10 cellular contexts compared by ENCODE assay signal in genomic region chr12:108831309-108831991, GRCh38. TPM values are rescaled to one million over a fixed set of nuclear protein-coding genes. Genes with fewer than 3 reads are reported as not detected.
DNase-seq lines count a peak whose midpoint lies in the region; ATAC-seq, FAIRE-seq and TF ChIP-seq lines count a peak whose summit lies in the region.
"Had no signal": no experiment of that assay in that cellular context is flagged by ENCODE, and none has a peak within 500 bp of the region (broad histone marks: within the 10 kb centered on the region; RNA-seq: fewer than 3 reads in every experiment).

No MANE protein-coding gene starts in this region.

- H3K4me3 ChIP-seq in PC-9 = no peak overlapping the region
- no peak overlapping the region for H3K4me3 ChIP-seq in neutrophil (ENCODE audit: low read depth in 1 of 2, low read length in 1 of 2)
- no peak overlapping the region for H3K4me3 ChIP-seq in pancreas
- no peak overlapping the region for H3K4me3 ChIP-seq in HepG2 (replicated peaks in 1 of 3; ENCODE audit: insufficient read depth in 1 of 3, low read depth in 2 of 3, low read length in 3 of 3)

- H3K9me2 ChIP-seq in PC-9 (ENCODE audit: insufficient read depth) = no peaks in the 10 kb centered on the region

- CTCF ChIA-PET in PC-9 (lab: Charles Lee) = no interaction called here
- CTCF ChIA-PET in HEK293T (lab: Yijun Ruan, JAX) = no interaction called here
- CTCF ChIA-PET in HepG2 (lab: Yijun Ruan, JAX; ENCODE audit: low intra/inter-chr PET ratio, low total read pairs) = no interaction called here

- H2AFZ ChIP-seq in PC-9 (no peak overlapping the region), HepG2 (ENCODE audit: low read length) (no peak overlapping the region)

- peaks cover 32% of the 10 kb centered on the region for H3K36me3 ChIP-seq in PC-9 (ENCODE audit: low read depth)
- H3K36me3 ChIP-seq in neutrophil = peaks cover 67% of the 10 kb centered on the region
- peaks cover 0 to 5% (median 0%) of the 10 kb centered on the region in 3 donors for H3K36me3 ChIP-seq in pancreas
- peaks cover 7 to 31% of the 10 kb centered on the region in 2 experiments; a peak in 4 of 5 replicates for H3K36me3 ChIP-seq in HepG2 (replicated peaks in 1 of 2; ENCODE audit: control insufficient read depth in 1 of 2, insufficient read depth in 2 of 2, low read length in 2 of 2)

- H3K9ac ChIP-seq in HepG2 (ENCODE audit: insufficient read depth, low read depth, low read length) = no peak overlapping the region
- H3K9ac ChIP-seq: KMS-11 had no signal

- POLR2A ChIA-PET in PC-9 (lab: Charles Lee; ENCODE audit: unreplicated experiment) (no interaction called here), HEK293T (lab: Yijun Ruan, JAX) (no interaction called here), HepG2 (lab: Yijun Ruan, JAX) (no interaction called here)

- in situ Hi-C loops in HepG2 (cut with HindIII; ENCODE audit: extremely low pct_ligation_motif_present, low pct_unique_long_range_greater_than_20kb) = no loop called here

- intact Hi-C loops in PC-9 (cut with micrococcal nuclease; ENCODE audit: unreplicated experiment) = loop anchor here (5.0 kb wide), 1 partner anchor 99 kb away; the partner anchor contains the start of gene CORO1C
- intact Hi-C loops in pancreas (cut with DNase I) = no loop called here
- intact Hi-C loops in HepG2 (cut with micrococcal nuclease; ENCODE audit: unreplicated experiment) = no loop called here

- H4K20me1 ChIP-seq in PC-9 (ENCODE audit: insufficient read depth) = no peaks in the 10 kb centered on the region
- no peaks in the 10 kb centered on the region for H4K20me1 ChIP-seq in HepG2 (ENCODE audit: insufficient read depth, low read length)

- BruUV-seq in PC-9 (replicated peaks; lab: Mats Ljungman, UMichigan) (no TSS peak), HepG2 (replicated peaks; lab: Mats Ljungman, UMichigan) (no TSS peak)

- 88 to 96% methylated on average over 11 of the region's 11 CpGs for WGBS in pancreas, 2 donors
- WGBS in HepG2 (ENCODE audit: low lambda C conversion rate) = 96% methylated on average over 11 of the region's 11 CpGs

- no peak for TF ChIP-seq CTCF in PC-9 (conservative IDR thresholded peaks at IDR 0.05)
- TF ChIP-seq CTCF in neutrophil (IDR thresholded peaks at IDR 0.05) = no peak
- no peak for TF ChIP-seq CTCF in pancreas (IDR thresholded peaks at IDR 0.05)
- no peak for TF ChIP-seq CTCF in HepG2 (CRISPR knock-in tag; IDR thresholded peaks at IDR 0.05)

- H3F3A ChIP-seq in PC-9 (ENCODE audit: insufficient read depth, low read depth) = peaks cover 30% of the 10 kb centered on the region

- no peak for DNase-seq in PC-9
- no peak for DNase-seq in germinal center (ENCODE audit: low spot score)
- no peak for DNase-seq in HEK293T (ENCODE audit: extremely low spot score)
- DNase-seq in pancreas = no peak
- DNase-seq in HepG2 (ENCODE audit: low spot score) = no peak
- DNase-seq: cerebellar nuclear complex had no signal

- peaks cover 28% of the 10 kb centered on the region for H3K4me1 ChIP-seq in PC-9 (replicated peaks; ENCODE audit: insufficient read depth)
- peaks cover 12 to 14% of the 10 kb centered on the region in 2 experiments for H3K4me1 ChIP-seq in neutrophil (ENCODE audit: control insufficient read depth in 1 of 2, insufficient read depth in 1 of 2, low read depth in 1 of 2, low read length in 1 of 2)
- H3K4me1 ChIP-seq in pancreas = peaks cover 0 to 5% (median 0%) of the 10 kb centered on the region in 3 donors
- 0 out of 2 replicates have a peak, but pooled peaks cover 4% of the 10 kb centered on the region for H3K4me1 ChIP-seq in HepG2 (ENCODE audit: insufficient read depth, low read length)

- H3K27ac ChIP-seq in PC-9 = 0 out of 2 replicates have a peak overlapping the region, but pooled peaks have one; percentile 93
- H3K27ac ChIP-seq in neutrophil = peak overlapping the region; percentile 5
- H3K27ac ChIP-seq in pancreas = no peak overlapping the region
- no peak overlapping the region for H3K27ac ChIP-seq in HepG2 (ENCODE audit: extremely low read length, insufficient read depth, low read length)
- H3K27ac ChIP-seq: KMS-11 had no signal

- no peaks in the 10 kb centered on the region for H3K27me3 ChIP-seq in PC-9 (ENCODE audit: insufficient read depth, low read depth)
- H3K27me3 ChIP-seq in neutrophil = no peaks in the 10 kb centered on the region
- H3K27me3 ChIP-seq in pancreas = no peaks in the 10 kb centered on the region
- no peaks in the 10 kb centered on the region for H3K27me3 ChIP-seq in HepG2 (ENCODE audit: control insufficient read depth in 1 of 2, insufficient read depth in 2 of 2, low read length in 2 of 2)

- TF ChIP-seq EP300 in HepG2 (IDR thresholded peaks at IDR 0.05; ENCODE audit: low read depth in 2 of 2, low read length in 2 of 2) (no peak), HepG2 (CRISPR knock-in tag; IDR thresholded peaks at IDR 0.05; ENCODE audit: borderline replicate concordance) (no peak)

- peak; percentile 51 for ATAC-seq in GM18520 (IDR thresholded peaks at IDR 0.05; ENCODE audit: unreplicated experiment)
- peak; percentile 79 for ATAC-seq in GM21723 (IDR thresholded peaks at IDR 0.05; ENCODE audit: unreplicated experiment)
- ATAC-seq in pancreas = no peak
- no peak for ATAC-seq in HepG2

- H3K9me3 ChIP-seq in PC-9 (ENCODE audit: insufficient read depth, low read depth) (no peaks in the 10 kb centered on the region), neutrophil (no peaks in the 10 kb centered on the region), pancreas (no peaks in the 10 kb centered on the region), HepG2 (ENCODE audit: low read length) (no peaks in the 10 kb centered on the region)

- TF ChIP-seq POLR2A in HepG2 (IDR thresholded peaks at IDR 0.05; ENCODE audit: insufficient read depth in 1 of 2, low read depth in 2 of 2, low read length in 2 of 2) = no peak

- no peak for TF ChIP-seq RAD21 in HepG2 (CRISPR knock-in tag; IDR thresholded peaks at IDR 0.05)

- FAIRE-seq in pancreas (lab: Jason Lieb, UNC) (no peak), HepG2 (lab: Jason Lieb, UNC) (no peak)

- H3K4me2 ChIP-seq in PC-9 (no peak overlapping the region), HepG2 (ENCODE audit: low read depth, low read length) (no peak overlapping the region)
- H3K4me2 ChIP-seq: KMS-11 had no signal

- H3K79me2 ChIP-seq in PC-9 (ENCODE audit: low read depth) = peaks cover 54% of the 10 kb centered on the region
- H3K79me2 ChIP-seq in HepG2 (ENCODE audit: insufficient read depth, low read length) = no peaks in the 10 kb centered on the region

TF ChIP-seq in HEK293T, 16 proteins besides CTCF, POLR2A, EP300 and RAD21 (continues in another document):
- no peak for TF ChIP-seq ARNT (IDR thresholded peaks at IDR 0.05)

RNA-seq across cellular contexts. Expression of gene SSH1, which starts 25.9 kb away (rescaled TPM):
- total RNA-seq in PC-9 (2021) (54.5 and 62.1 TPM in 2 replicates), pancreas (10 to 100 TPM in 2 of 6 donors, 1 to 10 TPM in 4; 8.2 to 22.1 (median 9.7) TPM), HepG2 (2016; rRNA removed; fragmentation: Illumina TruSeq; extraction: Trizol) (4.5 and 4.8 TPM in 2 replicates)
- polyA plus RNA-seq in pancreas (1 to 10 TPM; 3.7 to 4.6 TPM), HepG2 (2011; rRNA removed) (4.3 and 4.9 TPM in 2 replicates)
- total RNA-seq in HepG2 (2016; cell fraction: cytosol; rRNA removed; fragmentation: Illumina TruSeq; extraction: Trizol; ENCODE audit: low read depth) = 3.0 and 3.8 TPM in 2 replicates
- 4.2 and 4.4 TPM in 2 replicates for total RNA-seq in HepG2 (2016; cell fraction: insoluble cytoplasmic fraction; rRNA removed; fragmentation: Illumina TruSeq; extraction: Trizol)
- total RNA-seq in HepG2 (2016; cell fraction: membrane; rRNA removed; fragmentation: Illumina TruSeq; extraction: Trizol) = 7.9 and 8.2 TPM in 2 replicates
- 7.0 and 7.7 TPM in 2 replicates for total RNA-seq in HepG2 (2016; cell fraction: nucleus; rRNA removed; fragmentation: Illumina TruSeq; extraction: Trizol)
- polyA plus RNA-seq in HepG2 (2011; cell fraction: cytosol; rRNA removed) = 3.1 TPM in 2 replicates
- polyA plus RNA-seq in HepG2 (2011; cell fraction: nucleus; rRNA removed) = 5.7 and 6.9 TPM in 2 replicates
- 3.6 and 4.3 TPM in 2 replicates for polyA plus RNA-seq in HepG2 (2012)
- 3.1 and 3.9 TPM in 2 replicates for polyA plus RNA-seq in HepG2 (2016; cell fraction: cytosol; fragmentation: Illumina TruSeq; extraction: Trizol; ENCODE audit: low read depth)
- 4.8 and 5.2 TPM in 2 replicates for polyA plus RNA-seq in HepG2 (2016; cell fraction: insoluble cytoplasmic fraction; fragmentation: Illumina TruSeq; extraction: Trizol; ENCODE audit: low read depth)
- polyA plus RNA-seq in HepG2 (2016; cell fraction: membrane; fragmentation: Illumina TruSeq; extraction: Trizol; ENCODE audit: low read depth) = 5.0 and 6.1 TPM in 2 replicates
- polyA plus RNA-seq in HepG2 (2016; cell fraction: nucleus; fragmentation: Illumina TruSeq; extraction: Trizol; ENCODE audit: insufficient read depth, low read depth) = 5.5 and 5.7 TPM in 2 replicates
- polyA minus RNA-seq in HepG2 (2011; rRNA and poly(A)+ RNA removed; ENCODE audit: low replicate concordance) = 14.1 and 22.8 TPM in 2 replicates
- 4.2 and 5.0 TPM in 2 replicates for polyA minus RNA-seq in HepG2 (2011; cell fraction: cytosol; rRNA and poly(A)+ RNA removed)
- polyA minus RNA-seq in HepG2 (2011; cell fraction: nucleus; rRNA and poly(A)+ RNA removed) = 8.1 and 8.6 TPM in 2 replicates

RNA-seq across cellular contexts. Expression of gene DAO, which starts 48.4 kb away (rescaled TPM):
- total RNA-seq in PC-9 (2021) = not detected in 2 replicates
- not detected for total RNA-seq in pancreas
- polyA plus RNA-seq in pancreas = not detected
- total RNA-seq in HepG2 (2016; rRNA removed; fragmentation: Illumina TruSeq; extraction: Trizol) = 0.82 and 1.1 TPM in 2 replicates
- total RNA-seq in HepG2 (2016; cell fraction: cytosol; rRNA removed; fragmentation: Illumina TruSeq; extraction: Trizol; ENCODE audit: low read depth) = 0.44 and 0.51 TPM in 2 replicates
- 0.97 and 2.2 TPM in 2 replicates for total RNA-seq in HepG2 (2016; cell fraction: insoluble cytoplasmic fraction; rRNA removed; fragmentation: Illumina TruSeq; extraction: Trizol)
- 0.79 and 1.1 TPM in 2 replicates for total RNA-seq in HepG2 (2016; cell fraction: membrane; rRNA removed; fragmentation: Illumina TruSeq; extraction: Trizol)
- total RNA-seq in HepG2 (2016; cell fraction: nucleus; rRNA removed; fragmentation: Illumina TruSeq; extraction: Trizol) = 1.0 and 1.2 TPM in 2 replicates
- 0.34 and 0.48 TPM in 2 replicates for polyA plus RNA-seq in HepG2 (2011; rRNA removed)
- polyA plus RNA-seq in HepG2 (2011; cell fraction: cytosol; rRNA removed) = 0.64 and 0.65 TPM in 2 replicates
- 0.48 and 0.59 TPM in 2 replicates for polyA plus RNA-seq in HepG2 (2011; cell fraction: nucleus; rRNA removed)
- 0.23 and 0.43 TPM in 2 replicates for polyA plus RNA-seq in HepG2 (2012)
- 0.54 and 0.55 TPM in 2 replicates for polyA plus RNA-seq in HepG2 (2016; cell fraction: cytosol; fragmentation: Illumina TruSeq; extraction: Trizol; ENCODE audit: low read depth)
- polyA plus RNA-seq in HepG2 (2016; cell fraction: insoluble cytoplasmic fraction; fragmentation: Illumina TruSeq; extraction: Trizol; ENCODE audit: low read depth) = 1.6 and 1.7 TPM in 2 replicates
- polyA plus RNA-seq in HepG2 (2016; cell fraction: membrane; fragmentation: Illumina TruSeq; extraction: Trizol; ENCODE audit: low read depth) = 0.45 and 0.80 TPM in 2 replicates
- polyA plus RNA-seq in HepG2 (2016; cell fraction: nucleus; fragmentation: Illumina TruSeq; extraction: Trizol; ENCODE audit: insufficient read depth, low read depth) = 1.6 and 1.7 TPM in 2 replicates
- 0.68 TPM in 1 of 2 replicates, not detected in the other for polyA minus RNA-seq in HepG2 (2011; rRNA and poly(A)+ RNA removed; ENCODE audit: low replicate concordance)
- not detected in 2 replicates for polyA minus RNA-seq in HepG2 (2011; cell fraction: cytosol; rRNA and poly(A)+ RNA removed)
- 0.52 TPM in 1 of 2 replicates, not detected in the other for polyA minus RNA-seq in HepG2 (2011; cell fraction: nucleus; rRNA and poly(A)+ RNA removed)

Comparison
In these comparisons a context has a peak if more than half of its experiments do, and no peak if none do; other contexts are left out.
1. ATAC-seq: peak in GM18520 (single experiment) and GM21723 (single experiment); none in pancreas (0 of 4) and HepG2 (single experiment).
2. H3K27ac ChIP-seq: peak in PC-9 (single experiment) and neutrophil (single experiment); none in pancreas (0 of 4) and HepG2 (single experiment).